Comparison of ENCODE assay signal across 1 cellular context in the genomic region with DNA sequence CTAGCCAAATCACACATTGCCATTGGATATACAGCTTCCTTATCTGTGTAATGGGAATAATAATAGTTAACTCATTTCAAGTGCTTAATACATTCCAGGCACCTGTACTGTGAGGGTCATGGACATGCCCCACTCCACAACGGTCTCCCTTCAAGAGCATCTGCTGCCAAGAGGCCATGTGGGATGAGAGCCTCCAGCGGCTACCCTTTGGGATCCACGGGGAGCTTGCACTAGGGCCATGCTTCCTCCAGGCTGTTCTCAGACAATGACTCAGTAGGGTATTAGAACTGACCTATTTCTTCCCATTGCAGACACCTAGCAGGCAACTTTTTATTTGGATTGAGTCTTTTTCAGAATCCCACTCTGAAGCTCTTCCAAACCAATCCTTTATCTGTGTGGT.
TF ChIP-seq lines count a peak whose summit lies in the region.

No MANE protein-coding gene starts in this region.

TF ChIP-seq in GM23338, 12 proteins besides CTCF, POLR2A, EP300 and RAD21 (continued from another document):
- TF ChIP-seq, protein P1, sequence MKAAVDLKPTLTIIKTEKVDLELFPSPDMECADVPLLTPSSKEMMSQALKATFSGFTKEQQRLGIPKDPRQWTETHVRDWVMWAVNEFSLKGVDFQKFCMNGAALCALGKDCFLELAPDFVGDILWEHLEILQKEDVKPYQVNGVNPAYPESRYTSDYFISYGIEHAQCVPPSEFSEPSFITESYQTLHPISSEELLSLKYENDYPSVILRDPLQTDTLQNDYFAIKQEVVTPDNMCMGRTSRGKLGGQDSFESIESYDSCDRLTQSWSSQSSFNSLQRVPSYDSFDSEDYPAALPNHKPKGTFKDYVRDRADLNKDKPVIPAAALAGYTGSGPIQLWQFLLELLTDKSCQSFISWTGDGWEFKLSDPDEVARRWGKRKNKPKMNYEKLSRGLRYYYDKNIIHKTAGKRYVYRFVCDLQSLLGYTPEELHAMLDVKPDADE (IDR thresholded peaks at IDR 0.05): no peak
